8 cellular contexts compared by ENCODE assay signal in the genomic region with DNA sequence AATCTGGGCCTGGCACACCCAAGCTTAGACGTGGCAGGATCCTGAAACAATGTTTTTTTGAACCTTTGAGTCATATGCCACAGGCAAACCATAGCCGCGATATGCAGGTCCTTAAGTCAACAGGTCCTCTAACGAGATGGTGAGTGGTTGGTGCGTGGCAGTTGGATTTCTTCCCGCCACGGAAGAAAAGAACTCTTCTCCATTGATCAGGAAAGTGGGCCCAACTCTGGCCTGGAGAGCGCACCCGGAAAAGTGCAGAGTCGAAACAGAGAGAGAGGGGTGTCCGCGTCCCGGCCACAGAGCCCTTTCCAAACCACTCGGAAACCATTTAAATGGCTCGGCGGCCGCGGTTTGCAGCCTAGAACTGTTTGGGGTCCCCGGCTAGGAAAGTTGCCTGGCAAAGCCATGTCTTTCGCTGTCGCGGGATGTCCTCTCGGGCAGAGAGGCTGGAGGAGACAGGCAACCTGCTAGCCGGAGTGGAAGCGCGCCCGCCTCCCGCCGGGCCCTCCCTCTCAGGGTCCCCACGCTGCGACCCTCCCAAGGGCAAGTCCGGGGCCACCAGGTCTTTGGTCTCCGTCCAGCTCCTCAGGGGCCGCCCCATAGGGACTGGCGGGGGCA. TPM values are rescaled to one million over a fixed set of nuclear protein-coding genes. Genes with fewer than 3 reads are reported as not detected.
DNase-seq lines count a peak whose midpoint lies in the region; ATAC-seq and TF ChIP-seq lines count a peak whose summit lies in the region.

No MANE protein-coding gene starts in this region.

- POLR2A ChIA-PET in BJ (lab: Charles Lee) = interaction anchor here (0.6 kb wide), 1 partner anchor 106 kb away, joined by 4 read pairs; no protein-coding TSS in a partner anchor

- in situ Hi-C loops in T47D (cut with HindIII; ENCODE audit: low pct_unique_long_range_greater_than_20kb, low sequenced_read_pairs) = no loop called here

- H3K9ac ChIP-seq in stomach smooth muscle (ENCODE audit: low read length in 2 of 2) = no peak overlapping the region

- no peak for TF ChIP-seq CTCF in BJ (IDR thresholded peaks at IDR 0.05; ENCODE audit: insufficient read depth, low read depth, low read length)

- ATAC-seq in GM19328 (IDR thresholded peaks at IDR 0.05; ENCODE audit: unreplicated experiment) = peak; percentile 5

- CTCF ChIA-PET in BJ (lab: Yijun Ruan, JAX) = no interaction called here

- H3K27me3 ChIP-seq in BJ (ENCODE audit: control insufficient read depth, insufficient read depth, low read length) (no peaks in the 10 kb centered on the region), MG63 (no peaks in the 10 kb centered on the region), stomach smooth muscle (ENCODE audit: control insufficient read depth in 1 of 2, insufficient read depth in 2 of 2, low read length in 2 of 2) (peaks cover 0 to 18% of the 10 kb centered on the region in 2 donors)

- H3K36me3 ChIP-seq in BJ (ENCODE audit: control insufficient read depth, insufficient read depth, low read length) (no peaks in the 10 kb centered on the region), MG63 (no peaks in the 10 kb centered on the region), stomach smooth muscle (ENCODE audit: control insufficient read depth in 2 of 2, insufficient read depth in 2 of 2, low read length in 2 of 2) (no peaks in the 10 kb centered on the region)

- no peak for DNase-seq in BJ (ENCODE audit: low read depth)
- peak; percentile 40 for DNase-seq in MG63
- DNase-seq in T47D (ENCODE audit: low read depth in 1 of 2, low spot score in 1 of 2) = peak; percentile 4 to 51
- DNase-seq in left kidney (ENCODE audit: low read depth, low spot score) = peak; percentile 49
- no peak for DNase-seq in T1000 (lab: John Stamatoyannopoulos, UW)
- no peak for DNase-seq in NCI-H69 (lab: John Stamatoyannopoulos, UW)

- H3K4me3 ChIP-seq in BJ (ENCODE audit: low read depth, low read length) (peak overlapping the region; percentile 74), MG63 (peak overlapping the region; percentile 48), stomach smooth muscle (ENCODE audit: low read length in 2 of 2) (peak overlapping the region; percentile 22 to 66)

- H3K9me3 ChIP-seq in MG63 = no peaks in the 10 kb centered on the region
- no peaks in the 10 kb centered on the region for H3K9me3 ChIP-seq in stomach smooth muscle (ENCODE audit: control insufficient read depth in 2 of 2, low read length in 2 of 2)

- no peak overlapping the region for H3K27ac ChIP-seq in stomach smooth muscle (ENCODE audit: low read length)

- H3K4me1 ChIP-seq in stomach smooth muscle (ENCODE audit: control insufficient read depth, insufficient read depth, low read length) = peaks cover 12% of the 10 kb centered on the region

RNA-seq across cellular contexts. Expression of a gene that starts 0.8 kb away (rescaled TPM):
- polyA plus RNA-seq in BJ (2011; rRNA removed) = 2.4 and 5.4 TPM in 2 replicates
- polyA minus RNA-seq in BJ (2011; rRNA and poly(A)+ RNA removed) = 3.3 and 5.0 TPM in 2 replicates
- 1.3 and 7.7 TPM in 2 replicates for total RNA-seq in MG63 (2014; rRNA removed; shearing (Covaris generic); ENCODE audit: low replicate concordance)

Comparison
In these comparisons a context has a peak if more than half of its experiments do, and no peak if none do; other contexts are left out.
1. DNase-seq: peak in MG63 (single experiment), T47D (2 of 2) and left kidney (single experiment); none in BJ (single experiment), T1000 (single experiment) and NCI-H69 (single experiment).
2. Peak in every context shown above with its lines, with median percentiles within 50 percentile points of each other: H3K4me3 ChIP-seq.